ENCODE assay signal across 8 cellular contexts in the genomic region with DNA sequence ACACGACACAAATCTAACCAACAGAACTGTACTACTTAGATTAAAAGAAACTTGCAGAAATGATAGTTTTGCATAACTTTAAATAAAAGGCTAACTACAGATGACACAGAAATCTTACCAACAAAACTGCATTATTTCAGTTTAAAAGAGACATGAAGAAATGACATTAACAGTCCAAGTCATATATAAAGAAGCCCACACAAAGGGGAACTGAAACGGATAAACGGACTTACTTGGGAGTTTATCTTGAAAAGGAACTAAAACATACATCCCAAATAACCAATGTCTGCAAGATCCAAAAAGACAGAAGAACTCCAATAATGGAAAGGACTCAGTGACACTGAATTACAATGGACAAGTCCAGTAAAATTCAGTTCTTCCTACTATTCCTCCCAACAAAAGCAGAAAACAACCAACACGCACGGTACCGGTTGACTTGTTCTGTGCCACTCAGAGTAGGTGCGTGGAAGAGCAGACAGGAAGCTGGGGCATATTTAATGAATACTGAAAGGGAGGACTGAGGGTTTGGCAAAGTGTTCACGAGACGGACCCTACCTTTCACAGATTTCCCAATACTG. TPM values are rescaled to one million over a fixed set of nuclear protein-coding genes. Genes with fewer than 3 reads are reported as not detected.
DNase-seq lines count a peak whose midpoint lies in the region; ATAC-seq and TF ChIP-seq lines count a peak whose summit lies in the region.

No MANE protein-coding gene starts in this region.

- peak overlapping the region; percentile 60 for H3K4me3 ChIP-seq in GM23338

- peaks cover 25% of the 10 kb centered on the region for H3K27me3 Mint-ChIP-seq in GM23338 (ENCODE audit: insufficient read depth, low read depth, poor library complexity)
- H3K27me3 Mint-ChIP-seq in MCF 10A (ENCODE audit: insufficient read depth, unreplicated experiment) = no peaks in the 10 kb centered on the region

- intact Hi-C loops in MCF 10A (cut with micrococcal nuclease) (no loop called here), left colon (cut with DNase I, micrococcal nuclease) (no loop called here)

- peak overlapping the region; percentile 95 for H2AFZ ChIP-seq in GM23338

- peaks cover 11% of the 10 kb centered on the region for H3K4me1 ChIP-seq in GM23338 (ENCODE audit: insufficient read depth)

- H4K20me1 ChIP-seq in GM23338 (replicated peaks; ENCODE audit: insufficient read depth) = peaks cover 3% of the 10 kb centered on the region; the same call in 1 of the 2 replicates

- no peak overlapping the region for H3K27ac ChIP-seq in GM23338 (ENCODE audit: low read depth)
- peak overlapping the region; percentile 88 for H3K27ac ChIP-seq in substantia nigra (ENCODE audit: low read depth, low read length, poor library complexity, severe bottlenecking)

- POLR2A ChIA-PET in MCF 10A (lab: Yijun Ruan, JAX) = interaction anchor here (1.2 to 1.7 kb wide), 2 partner anchors 11 to 65 kb away, joined by 4 to 7 read pairs; no protein-coding TSS in a partner anchor

- H3F3A ChIP-seq in GM23338 (replicated peaks; ENCODE audit: low read depth) = no peaks in the 10 kb centered on the region

- no peak for TF ChIP-seq POLR2A in GM18505 (IDR thresholded peaks at IDR 0.05; ENCODE audit: borderline replicate concordance, extremely low read depth, insufficient read depth, insufficient read length)

- TF ChIP-seq CTCF in GM23338 (conservative IDR thresholded peaks at IDR 0.05; ENCODE audit: low read depth in 2 of 2) = no peak
- TF ChIP-seq CTCF in MCF 10A (IDR thresholded peaks at IDR 0.05; ENCODE audit: unreplicated experiment) = no peak

- H3K4me3 Mint-ChIP-seq in GM23338 (peak overlapping the region; percentile 74), MCF 10A (ENCODE audit: unreplicated experiment) (peak overlapping the region; percentile 73)

- H3K4me2 ChIP-seq in GM23338 = peak overlapping the region; percentile 82

- DNase-seq in GM23338 (ENCODE audit: low spot score) (no peak), NAMALWA (ENCODE audit: low spot score) (peak; percentile 72), MCF 10A (ENCODE audit: unreplicated experiment) (no peak), left colon (no peak), substantia nigra (lab: John Stamatoyannopoulos, UW) (peak in 7 of 49 donors; percentile 9 to 66 (median 34)), hepatic stellate cell (ENCODE audit: low spot score) (no peak), NCI-H510A treated with DMSO at 0.1 percent for 48 hours (lab: John Stamatoyannopoulos, UW) (no peak)

- H3K9me3 Mint-ChIP-seq in GM23338 = peaks cover 12% of the 10 kb centered on the region
- H3K9me3 Mint-ChIP-seq in MCF 10A (ENCODE audit: unreplicated experiment) = no peaks in the 10 kb centered on the region

- ATAC-seq in GM18505 (IDR thresholded peaks at IDR 0.05; ENCODE audit: unreplicated experiment) (peak; percentile 42), GM23338 (no peak), left colon (peak; percentile 67)

- H3K9me2 ChIP-seq in GM23338 (ENCODE audit: insufficient read depth) = no peaks in the 10 kb centered on the region

- CTCF ChIA-PET in MCF 10A (lab: Yijun Ruan, JAX) = interaction anchor here (0.7 to 0.8 kb wide), 2 partner anchors 87 to 138 kb away, joined by 3 read pairs; no protein-coding TSS in a partner anchor

- no peaks in the 10 kb centered on the region for H3K79me2 ChIP-seq in GM23338 (replicated peaks; ENCODE audit: insufficient read depth)

- H3K36me3 Mint-ChIP-seq in GM23338 (ENCODE audit: low read depth) = no peaks in the 10 kb centered on the region
- H3K36me3 Mint-ChIP-seq in MCF 10A (ENCODE audit: insufficient read depth, unreplicated experiment) = no peaks in the 10 kb centered on the region

- H3K27me3 ChIP-seq in GM23338 (ENCODE audit: insufficient read depth) = peaks cover 46% of the 10 kb centered on the region

- no TSS peak for BruUV-seq in MCF 10A (replicated peaks; lab: Mats Ljungman, UMichigan)

- H3K4me1 Mint-ChIP-seq in GM23338 = peaks cover 2% of the 10 kb centered on the region; the same call in 2 of the 3 replicates
- no peaks in the 10 kb centered on the region for H3K4me1 Mint-ChIP-seq in MCF 10A (ENCODE audit: insufficient read depth, unreplicated experiment)

- H3K27ac Mint-ChIP-seq in GM23338 (no peak overlapping the region), MCF 10A (ENCODE audit: low read depth, unreplicated experiment) (no peak overlapping the region)

- H3K36me3 ChIP-seq in GM23338 (ENCODE audit: insufficient read depth) = no peaks in the 10 kb centered on the region

TF ChIP-seq in GM23338, 12 proteins besides CTCF, POLR2A, EP300 and RAD21:
- TF ChIP-seq EZH2 (IDR thresholded peaks at IDR 0.05; ENCODE audit: low read depth, unreplicated experiment) (no peak), EZH2phosphoT487 (IDR thresholded peaks at IDR 0.05; ENCODE audit: unreplicated experiment) (no peak), ZNF114 (CRISPR knock-in tag; IDR thresholded peaks at IDR 0.05) (no peak), CREB1 (CRISPR knock-in tag; IDR thresholded peaks at IDR 0.05; ENCODE audit: low read depth) (no peak)
TF ChIP-seq in GM23338: peak in this region for 0.

RNA-seq across cellular contexts. Expression of a gene that starts 0.8 kb away (rescaled TPM):
- total RNA-seq in GM23338 (2014; rRNA removed; shearing (Covaris generic)) = 0.16 and 5.8 TPM in 2 replicates
- polyA plus RNA-seq in GM23338 (2016; fragmentation: Nextera tagmentation; extraction: Ambion mirVana) = 0.37 and 0.49 TPM in 2 replicates
- total RNA-seq in MCF 10A (2022) (0.89 and 1.7 TPM in 2 replicates), left colon (100 to 1,000 TPM in 1 of 2 donors, 10 to 100 TPM in 1; 98.0 to 109 TPM)

Comparison
In these comparisons a context has a peak if more than half of its experiments do, and no peak if none do; other contexts are left out.
1. RNA of a gene that starts 0.8 kb away (total RNA-seq): 98.0 to 109 TPM in left colon; 0.16 to 5.8 TPM in GM23338 and 0.89 to 1.7 TPM in MCF 10A; every median in the first group is over 10 times any median in the second.